Comparison of ENCODE assay signal across 6 cellular contexts in the genomic region with DNA sequence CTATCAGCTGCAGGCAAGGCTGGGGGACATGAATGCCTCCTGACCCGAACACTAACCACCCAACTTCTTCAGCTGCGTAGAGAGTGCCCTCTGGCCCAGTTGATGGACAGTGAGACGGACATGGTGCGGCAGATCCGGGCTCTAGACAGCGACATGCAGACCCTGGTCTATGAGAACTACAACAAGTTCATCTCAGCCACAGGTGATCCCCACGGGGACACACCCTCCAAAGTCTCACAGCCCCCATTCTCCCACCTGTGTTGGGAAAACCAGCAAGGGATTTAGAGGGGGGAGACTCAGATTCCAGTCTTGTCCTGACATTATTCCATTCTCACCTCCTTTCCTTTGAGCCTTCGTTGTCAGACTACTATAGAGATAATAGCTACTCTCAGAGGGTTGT. TPM values are rescaled to one million over a fixed set of nuclear protein-coding genes. Genes with fewer than 3 reads are reported as not detected.
A peak's percentile ranks its signal among the peaks of the same experiment; 100 is the strongest.
DNase-seq lines count a peak whose midpoint lies in the region; TF ChIP-seq lines count a peak whose summit lies in the region.

No MANE protein-coding gene starts in this region.

- H2AFZ ChIP-seq in hepatocyte: no peak overlapping the region

- H3K27me3 ChIP-seq in hepatocyte: no peaks in the 10 kb centered on the region

- H3K36me3 ChIP-seq in hepatocyte (replicated peaks; ENCODE audit: insufficient read depth, low read depth) (no peaks in the 10 kb centered on the region), urinary bladder (ENCODE audit: insufficient read depth) (no peaks in the 10 kb centered on the region)

- intact Hi-C loops in activated naive CD4-positive, alpha-beta T cell treated with anti-CD3 and anti-CD28 coated beads for 36 hours (cut with micrococcal nuclease): loop anchor here (1.0 to 2.0 kb wide), 6 partner anchors 13 to 70 kb away; a partner anchor contains a TSS

- peaks cover 33% of the 10 kb centered on the region for H3K79me2 ChIP-seq in hepatocyte

- peak overlapping the region; percentile 94 for H3K4me3 Mint-ChIP-seq in activated naive CD4-positive, alpha-beta T cell treated with anti-CD3 and anti-CD28 coated beads for 36 hours

- H3K36me3 Mint-ChIP-seq in activated naive CD4-positive, alpha-beta T cell treated with anti-CD3 and anti-CD28 coated beads for 36 hours (ENCODE audit: low read depth): peaks cover 2% of the 10 kb centered on the region

- peaks cover 17% of the 10 kb centered on the region for H3K4me1 Mint-ChIP-seq in activated naive CD4-positive, alpha-beta T cell treated with anti-CD3 and anti-CD28 coated beads for 36 hours (ENCODE audit: low read depth)

- no peaks in the 10 kb centered on the region for H3K9me2 ChIP-seq in hepatocyte (replicated peaks; ENCODE audit: insufficient read depth)

- no peaks in the 10 kb centered on the region for H4K20me1 ChIP-seq in hepatocyte (ENCODE audit: insufficient read depth, poor library complexity, severe bottlenecking)

- no peak for DNase-seq in activated naive CD4-positive, alpha-beta T cell treated with anti-CD3 and anti-CD28 coated beads for 36 hours
- no peak for DNase-seq in activated naive CD4-positive, alpha-beta T cell (lab: John Stamatoyannopoulos, UW)
- DNase-seq in hepatocyte (ENCODE audit: low spot score): no peak
- no peak for DNase-seq in SW480 (ENCODE audit: low spot score)
- DNase-seq in NCI-H82 (lab: John Stamatoyannopoulos, UW): no peak

- no peaks in the 10 kb centered on the region for H3K27me3 Mint-ChIP-seq in activated naive CD4-positive, alpha-beta T cell treated with anti-CD3 and anti-CD28 coated beads for 36 hours (ENCODE audit: low read depth)

- H3K27ac ChIP-seq in hepatocyte (peak overlapping the region; percentile 97), urinary bladder (ENCODE audit: low read depth) (no peak overlapping the region)

- no peaks in the 10 kb centered on the region for H3K9me3 Mint-ChIP-seq in activated naive CD4-positive, alpha-beta T cell treated with anti-CD3 and anti-CD28 coated beads for 36 hours

- TF ChIP-seq CTCF in hepatocyte (IDR thresholded peaks at IDR 0.05; ENCODE audit: poor library complexity): no peak

- CTCF ChIA-PET in activated naive CD4-positive, alpha-beta T cell treated with anti-CD3 and anti-CD28 coated beads for 36 hours (lab: Charles Lee): interaction anchor here (1.7 to 5.1 kb wide), 2 partner anchors 15 to 84 kb away, joined by 4 to 41 read pairs; a partner anchor contains a TSS

- H3K27ac Mint-ChIP-seq in activated naive CD4-positive, alpha-beta T cell treated with anti-CD3 and anti-CD28 coated beads for 36 hours: peak overlapping the region; percentile 24

- H3K4me2 ChIP-seq in hepatocyte: peak overlapping the region; percentile 82

- H3K4me3 ChIP-seq in hepatocyte: peak overlapping the region; percentile 78
- H3K4me3 ChIP-seq in urinary bladder (ENCODE audit: low read depth, low read length): peak overlapping the region; percentile 75

- H3K9me3 ChIP-seq in hepatocyte (ENCODE audit: low read depth): no peaks in the 10 kb centered on the region

- WGBS in hepatocyte (ENCODE audit: low lambda C conversion rate, missing lambda C conversion rate): 56% methylated on average over 8 of the region's 8 CpGs
- WGBS in urinary bladder: 41% methylated on average over 8 of the region's 8 CpGs

- H3K4me1 ChIP-seq in hepatocyte (ENCODE audit: insufficient read depth): peaks cover 13% of the 10 kb centered on the region
- no peaks in the 10 kb centered on the region for H3K4me1 ChIP-seq in urinary bladder (ENCODE audit: insufficient read depth)

RNA-seq across cellular contexts. Expression of a gene that starts 0.9 kb away (rescaled TPM):
- 10 to 100 TPM; 90.8 to 96.0 TPM for total RNA-seq in activated naive CD4-positive, alpha-beta T cell treated with anti-CD3 and anti-CD28 coated beads for 36 hours
- total RNA-seq in hepatocyte: 201 and 242 TPM in 2 replicates
- 63.5 and 80.0 TPM in 2 replicates for polyA plus RNA-seq in hepatocyte
- total RNA-seq in urinary bladder: 107 TPM
- polyA plus RNA-seq in urinary bladder: 167 TPM

RNA-seq across cellular contexts. Expression of a gene that starts 12.9 kb away (rescaled TPM):
- total RNA-seq in activated naive CD4-positive, alpha-beta T cell treated with anti-CD3 and anti-CD28 coated beads for 36 hours: 10 to 100 TPM; 24.2 to 25.6 TPM
- 41.0 and 53.1 TPM in 2 replicates for total RNA-seq in hepatocyte
- polyA plus RNA-seq in hepatocyte: 52.7 and 58.1 TPM in 2 replicates
- 14.6 TPM for total RNA-seq in urinary bladder
- 50.8 TPM for polyA plus RNA-seq in urinary bladder

RNA-seq across cellular contexts. Expression of a gene that starts 13.1 kb away (rescaled TPM):
- 100 to 1,000 TPM; 169 to 174 TPM for total RNA-seq in activated naive CD4-positive, alpha-beta T cell treated with anti-CD3 and anti-CD28 coated beads for 36 hours
- total RNA-seq in hepatocyte (6.4 and 7.9 TPM in 2 replicates), urinary bladder (3.9 TPM)
- polyA plus RNA-seq in hepatocyte (6.4 and 11.8 TPM in 2 replicates), urinary bladder (1.2 TPM)

RNA-seq across cellular contexts. Expression of a gene that starts 14.7 kb away (rescaled TPM):
- 10 to 100 TPM; 10.9 to 11.9 TPM for total RNA-seq in activated naive CD4-positive, alpha-beta T cell treated with anti-CD3 and anti-CD28 coated beads for 36 hours
- 124 and 133 TPM in 2 replicates for total RNA-seq in hepatocyte
- 194 and 209 TPM in 2 replicates for polyA plus RNA-seq in hepatocyte
- 9.6 TPM for total RNA-seq in urinary bladder
- polyA plus RNA-seq in urinary bladder: 12.1 TPM

RNA-seq across cellular contexts. Expression of a gene that starts 20.6 kb away (rescaled TPM):
- 1 to 10 TPM; 5.6 to 6.1 TPM for total RNA-seq in activated naive CD4-positive, alpha-beta T cell treated with anti-CD3 and anti-CD28 coated beads for 36 hours
- total RNA-seq in hepatocyte: 8.3 and 13.5 TPM in 2 replicates
- polyA plus RNA-seq in hepatocyte: 22.1 and 23.7 TPM in 2 replicates
- total RNA-seq in urinary bladder: 2.6 TPM
- 19.8 TPM for polyA plus RNA-seq in urinary bladder

Comparison
In these comparisons a context has a peak if more than half of its experiments do, and no peak if none do; other contexts are left out.
1. RNA of a gene that starts 13.1 kb away (total RNA-seq): 169 to 174 TPM in activated naive CD4-positive, alpha-beta T cell treated with anti-CD3 and anti-CD28 coated beads for 36 hours; 6.4 to 7.9 TPM in hepatocyte and 3.9 TPM in urinary bladder (single experiment); every median in the first group is over 10 times any median in the second.